In genomic region chr2:150476213-150476740, GRCh38 we compare ENCODE assay signal across 8 cellular contexts. TPM values are rescaled to one million over a fixed set of nuclear protein-coding genes. Genes with fewer than 3 reads are reported as not detected.
DNase-seq lines count a peak whose midpoint lies in the region; ATAC-seq, FAIRE-seq and TF ChIP-seq lines count a peak whose summit lies in the region.
"Had no signal": no experiment of that assay in that cellular context is flagged by ENCODE, and none has a peak within 500 bp of the region (broad histone marks: within the 10 kb centered on the region; RNA-seq: fewer than 3 reads in every experiment).

No MANE protein-coding gene starts in this region.

- peaks cover 80% of the 10 kb centered on the region for H3K36me3 Mint-ChIP-seq in type B pancreatic cell

- H3K27me3 ChIP-seq in Panc1 (ENCODE audit: control insufficient read depth, insufficient read depth, low read length) (no peaks in the 10 kb centered on the region), muscle layer of colon (ENCODE audit: control insufficient read depth in 1 of 2, insufficient read depth in 2 of 2, low read length in 2 of 2) (no peaks in the 10 kb centered on the region)

- H3K4me3 ChIP-seq in Panc1 (ENCODE audit: low read depth in 2 of 2, low read length in 2 of 2) (no peak overlapping the region), epithelial cell of esophagus (ENCODE audit: low read length) (no peak overlapping the region), muscle layer of colon (ENCODE audit: low read depth in 1 of 2, low read length in 2 of 2) (peak overlapping the region in 1 of 2 donors; percentile 3)

- no peak for TF ChIP-seq CTCF in Panc1 (IDR thresholded peaks at IDR 0.05)
- TF ChIP-seq CTCF in epithelial cell of esophagus (IDR thresholded peaks at IDR 0.05; ENCODE audit: insufficient read depth, low read depth, low read length, missing control alignments) = no peak
- no peak for TF ChIP-seq CTCF in type B pancreatic cell (conservative IDR thresholded peaks at IDR 0.05)

- CTCF ChIA-PET in Panc1 (lab: Charles Lee) = no interaction called here

- peak overlapping the region; percentile 96 for H3K27ac Mint-ChIP-seq in type B pancreatic cell

- peak overlapping the region; percentile 4 for H3K9ac ChIP-seq in muscle layer of colon (ENCODE audit: low read length)

- H3K4me1 Mint-ChIP-seq in type B pancreatic cell (ENCODE audit: unreplicated experiment) = peaks cover 89% of the 10 kb centered on the region
- H3K4me1 Mint-ChIP-seq: central memory CD8-positive, alpha-beta T cell had no signal

- no TSS peak for BruUV-seq in Panc1 (replicated peaks; lab: Mats Ljungman, UMichigan)

- peaks cover 72% of the 10 kb centered on the region for H3K4me1 ChIP-seq in Panc1 (ENCODE audit: control insufficient read depth, insufficient read depth, low read length)
- peaks cover 43% of the 10 kb centered on the region for H3K4me1 ChIP-seq in muscle layer of colon (ENCODE audit: insufficient read depth, low read length)

- DNase-seq in Panc1 (ENCODE audit: low read depth, low spot score) (no peak), epithelial cell of esophagus (ENCODE audit: low read depth) (peak; percentile 15), type B pancreatic cell (ENCODE audit: extremely low spot score, unreplicated experiment) (no peak), NCI-H1048 (lab: John Stamatoyannopoulos, UW) (no peak), frontal cortex (ENCODE audit: low spot score in 2 of 2) (no peak)

- ATAC-seq in Panc1 (no peak), GM21717 (IDR thresholded peaks at IDR 0.05; ENCODE audit: unreplicated experiment) (no peak)

- H3K9me3 ChIP-seq in Panc1 (ENCODE audit: control insufficient read depth, insufficient read depth, low read depth, low read length) = no peaks in the 10 kb centered on the region
- no peaks in the 10 kb centered on the region for H3K9me3 ChIP-seq in muscle layer of colon (ENCODE audit: low read length)

- H3K9me3 Mint-ChIP-seq in type B pancreatic cell = no peaks in the 10 kb centered on the region

- H3K27ac ChIP-seq in Panc1 (ENCODE audit: low read length) (peak overlapping the region; percentile 71), muscle layer of colon (ENCODE audit: low read depth, low read length) (no peak overlapping the region)

- in situ Hi-C loops in Panc1 (cut with HindIII; ENCODE audit: low pct_unique_long_range_greater_than_20kb, low sequenced_read_pairs) = no loop called here

- no peaks in the 10 kb centered on the region for H3K27me3 Mint-ChIP-seq in type B pancreatic cell
- H3K27me3 Mint-ChIP-seq: central memory CD8-positive, alpha-beta T cell had no signal

- intact Hi-C loops in Panc1 (cut with micrococcal nuclease; ENCODE audit: unreplicated experiment) = loop anchor here (5.0 kb wide), 1 partner anchor 879 kb away; no protein-coding TSS in a partner anchor

- POLR2A ChIA-PET in Panc1 (lab: Charles Lee) = no interaction called here

- no peak for FAIRE-seq in frontal cortex (lab: Jason Lieb, UNC)

- peak overlapping the region; percentile 71 for H3K4me3 Mint-ChIP-seq in type B pancreatic cell
- H3K4me3 Mint-ChIP-seq: central memory CD8-positive, alpha-beta T cell had no signal

- H3K36me3 ChIP-seq in Panc1 (ENCODE audit: control insufficient read depth, insufficient read depth, low read length) = peaks cover 24% of the 10 kb centered on the region
- peaks cover 11% of the 10 kb centered on the region for H3K36me3 ChIP-seq in muscle layer of colon (ENCODE audit: insufficient read depth, low read length)

RNA-seq across cellular contexts. Expression of gene RND3, which starts 11.2 kb away (rescaled TPM):
- total RNA-seq in Panc1 (2021; ENCODE audit: unreplicated experiment) (45.3 TPM), type B pancreatic cell (ENCODE audit: low replicate concordance) (161 and 169 TPM in 2 replicates), frontal cortex (251 TPM)
- 26.0 TPM for polyA plus RNA-seq in Panc1 (2012; ENCODE audit: insufficient read length)
